ENCODE assay signal across 10 cellular contexts in the genomic region with DNA sequence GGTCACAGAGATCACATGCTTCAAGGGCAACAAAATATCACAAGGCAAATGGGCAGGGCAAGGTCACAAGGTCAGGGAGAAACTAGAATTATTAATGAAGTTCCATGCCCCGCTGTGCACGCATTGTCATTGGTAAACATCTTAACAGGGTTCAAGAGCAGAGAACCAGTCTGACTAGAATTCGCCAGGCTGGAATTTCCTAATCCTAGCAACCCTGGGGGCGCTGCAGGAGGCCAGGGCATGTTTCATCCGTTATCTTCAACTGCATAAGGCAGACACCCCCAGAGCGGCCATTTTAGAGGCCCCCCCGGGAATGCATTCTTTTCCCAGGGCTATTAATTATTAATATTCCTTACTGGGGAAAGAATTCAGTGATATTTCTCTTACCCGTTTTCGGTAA. TPM values are rescaled to one million over a fixed set of nuclear protein-coding genes. Genes with fewer than 3 reads are reported as not detected.
DNase-seq lines count a peak whose midpoint lies in the region; ATAC-seq and TF ChIP-seq lines count a peak whose summit lies in the region.
"Not testable (repeated sequence)": the region's sequence is repeated elsewhere in the genome, so short reads cannot be mapped to it uniquely, and the experiment has no call there.
"Had no signal": no experiment of that assay in that cellular context is flagged by ENCODE, and none has a peak within 500 bp of the region (broad histone marks: within the 10 kb centered on the region; RNA-seq: fewer than 3 reads in every experiment).

No MANE protein-coding gene starts in this region.

- H3K4me3 ChIP-seq in CD8-positive, alpha-beta T cell (ENCODE audit: low read depth, low read length); OCI-LY7 (ENCODE audit: low read depth, low read length, poor library complexity, severe bottlenecking); naive thymus-derived CD4-positive, alpha-beta T cell (ENCODE audit: low read length); neutrophil (ENCODE audit: low read depth in 1 of 2, low read length in 1 of 2): not testable (repeated sequence)

- H3K79me2 ChIP-seq in OCI-LY7 (ENCODE audit: insufficient read depth, low read depth, low read length) = peaks cover 62% of the 10 kb centered on the region

- peaks cover 47% of the 10 kb centered on the region for H3K4me1 Mint-ChIP-seq in CD14-positive monocyte
- H3K4me1 Mint-ChIP-seq in CD8-positive, alpha-beta T cell (ENCODE audit: low read depth) = peaks cover 43% of the 10 kb centered on the region
- H3K4me1 Mint-ChIP-seq in activated naive CD8-positive, alpha-beta T cell (ENCODE audit: low read depth) = peaks cover 59% of the 10 kb centered on the region
- peaks cover 33% of the 10 kb centered on the region for H3K4me1 Mint-ChIP-seq in dendritic cell treated with granulocyte-macrophage colony-stimulating factor and Interleukin-4, amounts not matched to agents 40 ng/mL and 50 ng/mL, for 4 days (ENCODE audit: low read depth)
- peaks cover 18 to 62% (median 34%) of the 10 kb centered on the region in 7 donors for H3K4me1 Mint-ChIP-seq in naive thymus-derived CD4-positive, alpha-beta T cell

- H3K27ac Mint-ChIP-seq in CD14-positive monocyte = peak overlapping the region; percentile 80 to 97 (median 94)
- peak overlapping the region; percentile 47 for H3K27ac Mint-ChIP-seq in CD8-positive, alpha-beta T cell
- H3K27ac Mint-ChIP-seq in activated naive CD8-positive, alpha-beta T cell = peak overlapping the region; percentile 79
- peak overlapping the region; percentile 65 for H3K27ac Mint-ChIP-seq in dendritic cell treated with granulocyte-macrophage colony-stimulating factor and Interleukin-4, amounts not matched to agents 40 ng/mL and 50 ng/mL, for 4 days
- H3K27ac Mint-ChIP-seq in naive thymus-derived CD4-positive, alpha-beta T cell = peak overlapping the region in 5 of 9 donors; percentile 21 to 87 (median 71)

- H3K4me3 Mint-ChIP-seq in CD14-positive monocyte; CD8-positive, alpha-beta T cell; activated naive CD8-positive, alpha-beta T cell; dendritic cell treated with granulocyte-macrophage colony-stimulating factor and Interleukin-4, amounts not matched to agents 40 ng/mL and 50 ng/mL, for 4 days; naive thymus-derived CD4-positive, alpha-beta T cell: not testable (repeated sequence)

- not testable (repeated sequence) for ATAC-seq in CD8-positive, alpha-beta T cell; naive thymus-derived CD4-positive, alpha-beta T cell

- H3K9me3 Mint-ChIP-seq in CD14-positive monocyte; CD8-positive, alpha-beta T cell; activated naive CD8-positive, alpha-beta T cell (ENCODE audit: low read depth); dendritic cell treated with granulocyte-macrophage colony-stimulating factor and Interleukin-4, amounts not matched to agents 40 ng/mL and 50 ng/mL, for 4 days; naive thymus-derived CD4-positive, alpha-beta T cell: not testable (repeated sequence)

- not testable (repeated sequence) for H2AFZ ChIP-seq in OCI-LY7 (ENCODE audit: low read length)

- not testable (repeated sequence) for H3K9me2 ChIP-seq in OCI-LY7 (ENCODE audit: insufficient read depth, low read length)

- not testable (repeated sequence) for H3K27me3 ChIP-seq in CD8-positive, alpha-beta T cell (ENCODE audit: insufficient read depth, low read length); naive thymus-derived CD4-positive, alpha-beta T cell (ENCODE audit: control insufficient read depth in 2 of 2, insufficient read depth in 2 of 2, low read length in 2 of 2); neutrophil

- not testable (repeated sequence) for H3K9me3 ChIP-seq in CD8-positive, alpha-beta T cell (ENCODE audit: low read length); OCI-LY7 (ENCODE audit: low read length); naive thymus-derived CD4-positive, alpha-beta T cell (ENCODE audit: control insufficient read depth in 2 of 3, low read length in 3 of 3); neutrophil

- H3K27ac ChIP-seq in CD8-positive, alpha-beta T cell (ENCODE audit: low read depth, low read length); OCI-LY7 (ENCODE audit: low read depth, low read length, poor library complexity, severe bottlenecking); naive thymus-derived CD4-positive, alpha-beta T cell (ENCODE audit: low read depth, low read length): not testable (repeated sequence)
- H3K27ac ChIP-seq in neutrophil = peak overlapping the region; percentile 81

- POLR2A ChIA-PET in CD8-positive, alpha-beta T cell (lab: Charles Lee) = not testable (repeated sequence)
- POLR2A ChIA-PET in OCI-LY7 (lab: Charles Lee) = interaction anchor here (0.6 kb wide), 1 partner anchor 12 kb away, joined by 3 read pairs; no protein-coding TSS in a partner anchor
- POLR2A ChIA-PET in naive thymus-derived CD4-positive, alpha-beta T cell (lab: Charles Lee) = interaction anchor here (1.1 kb wide), 1 partner anchor 9 kb away, joined by 4 read pairs; no protein-coding TSS in a partner anchor

- CTCF ChIA-PET in CD8-positive, alpha-beta T cell (lab: Charles Lee) = interaction anchor here (0.6 to 1.3 kb wide), 2 partner anchors 51 to 236 kb away, joined by 3 read pairs; no protein-coding TSS in a partner anchor
- CTCF ChIA-PET in OCI-LY7 (lab: Charles Lee; ENCODE audit: unreplicated experiment); naive thymus-derived CD4-positive, alpha-beta T cell (lab: Charles Lee): not testable (repeated sequence)

- peaks cover 21% of the 10 kb centered on the region for H3K36me3 ChIP-seq in CD8-positive, alpha-beta T cell (ENCODE audit: insufficient read depth, low read length)
- peaks cover 91% of the 10 kb centered on the region for H3K36me3 ChIP-seq in OCI-LY7 (ENCODE audit: insufficient read depth, low read length)
- peaks cover 6 to 52% (median 15%) of the 10 kb centered on the region in 3 experiments for H3K36me3 ChIP-seq in naive thymus-derived CD4-positive, alpha-beta T cell (ENCODE audit: control insufficient read depth in 2 of 3, insufficient read depth in 3 of 3, low read length in 3 of 3)
- H3K36me3 ChIP-seq in neutrophil = peaks cover 62% of the 10 kb centered on the region

- peaks cover 57 to 73% of the 10 kb centered on the region in 2 donors for H3K36me3 Mint-ChIP-seq in CD14-positive monocyte
- H3K36me3 Mint-ChIP-seq in CD8-positive, alpha-beta T cell = peaks cover 67% of the 10 kb centered on the region
- H3K36me3 Mint-ChIP-seq in activated naive CD8-positive, alpha-beta T cell = peaks cover 22% of the 10 kb centered on the region
- peaks cover 84% of the 10 kb centered on the region for H3K36me3 Mint-ChIP-seq in dendritic cell treated with granulocyte-macrophage colony-stimulating factor and Interleukin-4, amounts not matched to agents 40 ng/mL and 50 ng/mL, for 4 days (ENCODE audit: low read depth)
- H3K36me3 Mint-ChIP-seq in naive thymus-derived CD4-positive, alpha-beta T cell = peaks cover 14 to 46% (median 42%) of the 10 kb centered on the region in 5 donors

- H3K4me1 ChIP-seq in CD8-positive, alpha-beta T cell (ENCODE audit: insufficient read depth, low read length) = peaks cover 18% of the 10 kb centered on the region
- H3K4me1 ChIP-seq in OCI-LY7 (ENCODE audit: insufficient read depth, low read length, poor library complexity, severe bottlenecking) = not testable (repeated sequence)
- H3K4me1 ChIP-seq in naive thymus-derived CD4-positive, alpha-beta T cell (ENCODE audit: control insufficient read depth in 2 of 2, insufficient read depth in 2 of 2, low read length in 2 of 2) = peaks cover 6 to 19% of the 10 kb centered on the region in 2 donors
- H3K4me1 ChIP-seq in neutrophil (ENCODE audit: control insufficient read depth in 1 of 2, insufficient read depth in 1 of 2, low read depth in 1 of 2, low read length in 1 of 2) = peaks cover 45 to 49% of the 10 kb centered on the region in 2 experiments

- intact Hi-C loops in CD14-positive monocyte (cut with micrococcal nuclease) = loop anchor here in 1 of 2 donors (5.0 kb wide), 1 partner anchor 55 kb away; a partner anchor contains a TSS
- intact Hi-C loops in CD8-positive, alpha-beta T cell (cut with DNase I, micrococcal nuclease) = loop anchor here in 1 of 2 experiments (5.0 kb wide), 1 partner anchor 155 kb away; no protein-coding TSS in a partner anchor
- intact Hi-C loops in OCI-LY7 (cut with micrococcal nuclease; ENCODE audit: unreplicated experiment); dendritic cell treated with granulocyte-macrophage colony-stimulating factor and Interleukin-4, amounts not matched to agents 40 ng/mL and 50 ng/mL, for 4 days (cut with micrococcal nuclease); naive thymus-derived CD4-positive, alpha-beta T cell (cut with micrococcal nuclease): not testable (repeated sequence)

- not testable (repeated sequence) for H3K27me3 Mint-ChIP-seq in CD14-positive monocyte (ENCODE audit: low read depth in 3 of 3); CD8-positive, alpha-beta T cell (ENCODE audit: low read depth); activated naive CD8-positive, alpha-beta T cell; dendritic cell treated with granulocyte-macrophage colony-stimulating factor and Interleukin-4, amounts not matched to agents 40 ng/mL and 50 ng/mL, for 4 days; naive thymus-derived CD4-positive, alpha-beta T cell

- H3K4me2 ChIP-seq in OCI-LY7 (ENCODE audit: low read length) = not testable (repeated sequence)

- TF ChIP-seq CTCF in CD14-positive monocyte (IDR thresholded peaks at IDR 0.05); CD8-positive, alpha-beta T cell (IDR thresholded peaks at IDR 0.05); OCI-LY7 (conservative IDR thresholded peaks at IDR 0.05; ENCODE audit: low read length); neutrophil (IDR thresholded peaks at IDR 0.05): not testable (repeated sequence)

- TSS peak; percentile 17 for BruUV-seq in OCI-LY7 (replicated peaks; lab: Mats Ljungman, UMichigan)

- DNase-seq in CD14-positive monocyte (ENCODE audit: low spot score); CD8-positive, alpha-beta T cell; OCI-LY7 (ENCODE audit: low spot score); naive thymus-derived CD4-positive, alpha-beta T cell: not testable (repeated sequence)

- not testable (repeated sequence) for H4K20me1 ChIP-seq in OCI-LY7 (ENCODE audit: insufficient read depth, low read length)

RNA-seq across cellular contexts. Expression of a gene that starts 54.6 kb away (rescaled TPM):
- polyA plus RNA-seq in CD14-positive monocyte = 10 to 100 TPM; 24.6 to 45.4 TPM
- total RNA-seq in CD8-positive, alpha-beta T cell = 10 to 100 TPM; 36.4 to 36.8 TPM
- total RNA-seq in OCI-LY7 (2014; rRNA removed; shearing (Covaris generic)) = 58.1 and 65.8 TPM in 2 replicates
- 167 and 196 TPM in 2 replicates for total RNA-seq in OCI-LY7 (2022)
- 100 to 1,000 TPM in 1 of 5 experiments, 10 to 100 TPM in 4; 64.7 to 101 (median 88.0) TPM for total RNA-seq in naive thymus-derived CD4-positive, alpha-beta T cell
- polyA plus RNA-seq in naive thymus-derived CD4-positive, alpha-beta T cell = 10 to 100 TPM; 60.2 to 70.5 TPM
- total RNA-seq: Daoy, H9, IMR-90 had no signal
- polyA plus RNA-seq: IMR-90 had no signal
